8 cellular contexts compared by ENCODE assay signal in the genomic region with DNA sequence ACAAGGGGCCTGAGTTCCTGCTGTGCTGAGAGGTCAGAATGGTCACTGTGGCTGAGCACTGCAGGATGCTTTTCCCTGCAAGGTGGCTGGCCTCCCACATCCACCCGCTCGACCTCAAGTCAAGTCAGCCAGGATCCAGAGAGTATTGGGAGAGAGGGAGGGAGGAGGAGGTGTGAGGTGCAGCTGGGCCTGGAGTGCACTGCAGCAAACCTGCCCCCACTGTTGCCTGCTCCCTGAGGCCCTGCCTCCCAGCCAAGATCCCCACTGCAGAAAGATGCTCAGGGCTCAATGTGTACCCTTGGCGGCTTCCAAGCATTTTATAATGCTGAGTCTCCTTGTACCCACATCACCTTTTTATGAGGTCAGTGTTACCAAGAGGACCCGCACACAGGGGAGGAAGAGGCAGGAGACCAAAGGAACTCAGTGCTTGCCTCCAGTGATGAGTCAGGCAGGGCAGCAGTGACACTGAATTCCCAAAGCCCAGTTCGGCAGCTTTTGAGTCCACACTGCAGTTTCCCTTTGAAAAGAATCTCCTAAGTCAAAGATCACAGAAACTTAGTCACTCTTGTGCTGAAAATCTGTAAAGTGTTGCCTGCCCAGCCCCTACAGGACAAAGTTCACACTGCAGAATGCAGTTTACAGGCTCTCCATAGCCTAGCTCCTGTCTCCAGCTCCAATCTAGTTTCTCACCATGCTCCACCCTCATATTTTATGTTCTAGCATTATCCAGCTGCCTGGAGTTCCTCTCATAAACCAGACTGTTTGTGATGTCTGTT. TPM values are rescaled to one million over a fixed set of nuclear protein-coding genes. Genes with fewer than 3 reads are reported as not detected.
DNase-seq lines count a peak whose midpoint lies in the region; ATAC-seq, FAIRE-seq and TF ChIP-seq lines count a peak whose summit lies in the region.

No MANE protein-coding gene starts in this region.

- H3K27me3 ChIP-seq in keratinocyte (ENCODE audit: control insufficient read depth, extremely low read depth, insufficient read depth, low read length) = no peaks in the 10 kb centered on the region
- H3K27me3 ChIP-seq in HAP-1 (ENCODE audit: low read depth) = no peaks in the 10 kb centered on the region

- FAIRE-seq in keratinocyte (lab: Jason Lieb, UNC) = peak; percentile 41
- FAIRE-seq in frontal cortex (lab: Jason Lieb, UNC) = no peak

- no peak overlapping the region for H3K9ac ChIP-seq in keratinocyte (ENCODE audit: control insufficient read depth, extremely low read depth, insufficient read depth, low read length)

- no peaks in the 10 kb centered on the region for H3K9me3 ChIP-seq in keratinocyte (ENCODE audit: control insufficient read depth, low read depth, low read length)
- H3K9me3 ChIP-seq in HAP-1 = no peaks in the 10 kb centered on the region

- H3K4me1 ChIP-seq in keratinocyte (ENCODE audit: control insufficient read depth, extremely low read depth, insufficient read depth, low read length) (peaks cover 23% of the 10 kb centered on the region), HAP-1 (peaks cover 6% of the 10 kb centered on the region)

- H3K9me1 ChIP-seq in keratinocyte (ENCODE audit: control insufficient read depth, extremely low read depth, insufficient read depth, low read length) = no peaks in the 10 kb centered on the region

- dilution Hi-C loops in keratinocyte (cut with MboI; ENCODE audit: extremely low pct_ligation_motif_present, low sequenced_read_pairs) = no loop called here

- H3K36me3 ChIP-seq in keratinocyte (ENCODE audit: control insufficient read depth in 2 of 2, extremely low read depth in 1 of 2, insufficient read depth in 2 of 2, low read length in 2 of 2) = peaks cover 0 to 1% of the 10 kb centered on the region in 2 experiments
- no peaks in the 10 kb centered on the region for H3K36me3 ChIP-seq in HAP-1 (replicated peaks)

- no peak for ATAC-seq in stimulated activated naive CD8-positive, alpha-beta T cell treated with anti-CD3 and anti-CD28 coated beads, Interleukin-15, amount 100 ng/mL, for 72 hours

- in situ Hi-C loops in HAP-1 (cut with MboI; ENCODE audit: low sequenced_read_pairs) = no loop called here

- H3K36me3 Mint-ChIP-seq in activated T-helper 2 cell treated with anti-CD3 and anti-CD28 coated beads, Interferon-gamma antibody, Interleukin-2, Interleukin-4, amounts not matched to agents 10 μg/mL and 5 μg/mL and 100 μg/mL, durations not matched to agents 14 hours and 24 hours and 36 hours (ENCODE audit: low read depth) = peaks cover 47% of the 10 kb centered on the region

- DNase-seq in ELR (ENCODE audit: low read depth) (peak; percentile 83), LHCN-M2 (ENCODE audit: low read depth) (peak; percentile 73), keratinocyte (ENCODE audit: low read depth, low spot score) (no peak), NCI-H748 treated with DMSO at 0.1 percent for 48 hours (lab: John Stamatoyannopoulos, UW) (no peak), frontal cortex (ENCODE audit: low spot score in 2 of 2) (no peak), HAP-1 (ENCODE audit: low spot score in 2 of 2) (no peak)
- no peak for DNase-seq in activated T-helper 2 cell treated with anti-CD3 and anti-CD28 coated beads, Interferon-gamma antibody, Interleukin-2, Interleukin-4, amounts not matched to agents 10 μg/mL and 5 μg/mL and 100 μg/mL, durations not matched to agents 14 hours and 24 hours and 36 hours (ENCODE audit: low spot score)
- peak; percentile 23 to 39 for DNase-seq in stimulated activated naive CD8-positive, alpha-beta T cell treated with anti-CD3 and anti-CD28 coated beads, Interleukin-15, amount 100 ng/mL, for 72 hours

- no peaks in the 10 kb centered on the region for H4K20me1 ChIP-seq in keratinocyte (ENCODE audit: control insufficient read depth, extremely low read depth, insufficient read depth, low read length)

- peak overlapping the region; percentile 73 for H3K27ac Mint-ChIP-seq in activated T-helper 2 cell treated with anti-CD3 and anti-CD28 coated beads, Interferon-gamma antibody, Interleukin-2, Interleukin-4, amounts not matched to agents 10 μg/mL and 5 μg/mL and 100 μg/mL, durations not matched to agents 14 hours and 24 hours and 36 hours
- peak overlapping the region in 1 of 2 donors; percentile 81 for H3K27ac Mint-ChIP-seq in stimulated activated naive CD8-positive, alpha-beta T cell treated with anti-CD3 and anti-CD28 coated beads, Interleukin-15, amount 100 ng/mL, for 72 hours

- H3K9me3 Mint-ChIP-seq in activated T-helper 2 cell treated with anti-CD3 and anti-CD28 coated beads, Interferon-gamma antibody, Interleukin-2, Interleukin-4, amounts not matched to agents 10 μg/mL and 5 μg/mL and 100 μg/mL, durations not matched to agents 14 hours and 24 hours and 36 hours = no peaks in the 10 kb centered on the region
- no peaks in the 10 kb centered on the region for H3K9me3 Mint-ChIP-seq in stimulated activated naive CD8-positive, alpha-beta T cell treated with anti-CD3 and anti-CD28 coated beads, Interleukin-15, amount 100 ng/mL, for 72 hours

- H3K79me2 ChIP-seq in keratinocyte (ENCODE audit: control insufficient read depth, insufficient read depth, low read length) = peaks cover 12% of the 10 kb centered on the region

- TF ChIP-seq CTCF in keratinocyte (optimal IDR thresholded peaks at IDR 0.05 in 1 of 3, IDR thresholded peaks at IDR 0.05 in 1 of 3, conservative IDR thresholded peaks at IDR 0.05 in 1 of 3; ENCODE audit: extremely low read depth in 1 of 3, insufficient read depth in 2 of 3, low read length in 3 of 3) = peak; percentile 32 to 64 (median 60)

- peaks cover 76% of the 10 kb centered on the region for H3K4me1 Mint-ChIP-seq in activated T-helper 2 cell treated with anti-CD3 and anti-CD28 coated beads, Interferon-gamma antibody, Interleukin-2, Interleukin-4, amounts not matched to agents 10 μg/mL and 5 μg/mL and 100 μg/mL, durations not matched to agents 14 hours and 24 hours and 36 hours (ENCODE audit: low read depth)
- H3K4me1 Mint-ChIP-seq in stimulated activated naive CD8-positive, alpha-beta T cell treated with anti-CD3 and anti-CD28 coated beads, Interleukin-15, amount 100 ng/mL, for 72 hours = peaks cover 85% of the 10 kb centered on the region

- H3K4me2 ChIP-seq in keratinocyte (ENCODE audit: control insufficient read depth, extremely low read depth, insufficient read depth, low read depth, low read length) = no peak overlapping the region

- no peak overlapping the region for H3K27ac ChIP-seq in keratinocyte (ENCODE audit: control insufficient read depth, insufficient read depth, low read length)

- H3K4me3 ChIP-seq in keratinocyte (ENCODE audit: control insufficient read depth in 2 of 3, extremely low read depth in 1 of 3, insufficient read depth in 2 of 3, low read depth in 1 of 3, low read length in 3 of 3) (no peak overlapping the region), HAP-1 (no peak overlapping the region)

- H2AFZ ChIP-seq in keratinocyte (ENCODE audit: control insufficient read depth, low read length) = no peak overlapping the region

- intact Hi-C loops in activated T-helper 2 cell treated with anti-CD3 and anti-CD28 coated beads, Interferon-gamma antibody, Interleukin-2, Interleukin-4, amounts not matched to agents 10 μg/mL and 5 μg/mL and 100 μg/mL, durations not matched to agents 14 hours and 24 hours and 36 hours (cut with micrococcal nuclease) = loop anchor here (1.0 to 10.0 kb wide), 5 partner anchors 23 to 958 kb away; a partner anchor contains a TSS

- H3K4me3 Mint-ChIP-seq in activated T-helper 2 cell treated with anti-CD3 and anti-CD28 coated beads, Interferon-gamma antibody, Interleukin-2, Interleukin-4, amounts not matched to agents 10 μg/mL and 5 μg/mL and 100 μg/mL, durations not matched to agents 14 hours and 24 hours and 36 hours (ENCODE audit: low read depth) = peak overlapping the region; percentile 83
- peak overlapping the region; percentile 50 to 65 for H3K4me3 Mint-ChIP-seq in stimulated activated naive CD8-positive, alpha-beta T cell treated with anti-CD3 and anti-CD28 coated beads, Interleukin-15, amount 100 ng/mL, for 72 hours

- no peaks in the 10 kb centered on the region for H3K27me3 Mint-ChIP-seq in activated T-helper 2 cell treated with anti-CD3 and anti-CD28 coated beads, Interferon-gamma antibody, Interleukin-2, Interleukin-4, amounts not matched to agents 10 μg/mL and 5 μg/mL and 100 μg/mL, durations not matched to agents 14 hours and 24 hours and 36 hours (ENCODE audit: low read depth)
- H3K27me3 Mint-ChIP-seq in stimulated activated naive CD8-positive, alpha-beta T cell treated with anti-CD3 and anti-CD28 coated beads, Interleukin-15, amount 100 ng/mL, for 72 hours = no peaks in the 10 kb centered on the region

RNA-seq across cellular contexts. Expression of a gene that starts 3.1 kb away (rescaled TPM):
- total RNA-seq in LHCN-M2 (2014; rRNA removed) = 26.8 and 30.0 TPM in 2 replicates
- polyA plus RNA-seq in LHCN-M2 (2012) = 12.0 TPM
- total RNA-seq in activated T-helper 2 cell treated with anti-CD3 and anti-CD28 coated beads, Interferon-gamma antibody, Interleukin-2, Interleukin-4, amounts not matched to agents 10 μg/mL and 5 μg/mL and 100 μg/mL, durations not matched to agents 14 hours and 24 hours and 36 hours = 33.7 and 34.9 TPM in 2 replicates
- 27.2 to 36.0 TPM (median 35.5 TPM) in 3 replicates for polyA plus RNA-seq in keratinocyte
- polyA plus RNA-seq in keratinocyte (2011; ENCODE audit: low read depth) = 34.5 TPM
- polyA plus RNA-seq in keratinocyte (2011; cell fraction: cytosol; rRNA removed) = 13.1 and 21.4 TPM in 2 replicates
- 44.5 and 53.7 TPM in 2 replicates for polyA plus RNA-seq in keratinocyte (2011; cell fraction: nucleus; rRNA removed)
- polyA plus RNA-seq in keratinocyte (2012; ENCODE audit: low replicate concordance) = 33.8 and 50.7 TPM in 2 replicates
- polyA minus RNA-seq in keratinocyte = 34.8 to 49.0 TPM (median 45.2 TPM) in 3 replicates
- 31.7 TPM for polyA minus RNA-seq in keratinocyte (2011; cell fraction: cytosol; rRNA and poly(A)+ RNA removed)
- polyA minus RNA-seq in keratinocyte (2011; cell fraction: nucleus; rRNA and poly(A)+ RNA removed) = 59.9 and 88.3 TPM in 2 replicates
- total RNA-seq in frontal cortex = 25.7 TPM

RNA-seq across cellular contexts. Expression of a gene that starts 26.0 kb away (rescaled TPM):
- total RNA-seq in LHCN-M2 (2014; rRNA removed) = 16.2 and 17.0 TPM in 2 replicates
- 11.3 TPM for polyA plus RNA-seq in LHCN-M2 (2012)
- 43.5 and 50.3 TPM in 2 replicates for total RNA-seq in activated T-helper 2 cell treated with anti-CD3 and anti-CD28 coated beads, Interferon-gamma antibody, Interleukin-2, Interleukin-4, amounts not matched to agents 10 μg/mL and 5 μg/mL and 100 μg/mL, durations not matched to agents 14 hours and 24 hours and 36 hours
- polyA plus RNA-seq in keratinocyte = 37.8 to 47.7 TPM (median 43.0 TPM) in 3 replicates
- 15.7 TPM for polyA plus RNA-seq in keratinocyte (2011; ENCODE audit: low read depth)
- polyA plus RNA-seq in keratinocyte (2011; cell fraction: cytosol; rRNA removed) = 35.3 and 57.1 TPM in 2 replicates
- 36.9 and 45.8 TPM in 2 replicates for polyA plus RNA-seq in keratinocyte (2011; cell fraction: nucleus; rRNA removed)
- polyA plus RNA-seq in keratinocyte (2012; ENCODE audit: low replicate concordance) = 39.3 and 49.9 TPM in 2 replicates
- 11.3 to 25.0 TPM (median 21.3 TPM) in 3 replicates for polyA minus RNA-seq in keratinocyte
- 15.3 TPM for polyA minus RNA-seq in keratinocyte (2011; cell fraction: cytosol; rRNA and poly(A)+ RNA removed)
- 11.4 and 13.8 TPM in 2 replicates for polyA minus RNA-seq in keratinocyte (2011; cell fraction: nucleus; rRNA and poly(A)+ RNA removed)
- total RNA-seq in frontal cortex = 20.0 TPM

RNA-seq across cellular contexts. Expression of a gene that starts 43.5 kb away (rescaled TPM):
- not detected in 2 replicates for total RNA-seq in LHCN-M2 (2014; rRNA removed)
- polyA plus RNA-seq in LHCN-M2 (2012) = not detected
- not detected in 2 replicates for total RNA-seq in activated T-helper 2 cell treated with anti-CD3 and anti-CD28 coated beads, Interferon-gamma antibody, Interleukin-2, Interleukin-4, amounts not matched to agents 10 μg/mL and 5 μg/mL and 100 μg/mL, durations not matched to agents 14 hours and 24 hours and 36 hours
- polyA plus RNA-seq in keratinocyte = not detected in 3 replicates
- polyA plus RNA-seq in keratinocyte (2011; ENCODE audit: low read depth) = not detected
- not detected in 2 replicates for polyA plus RNA-seq in keratinocyte (2011; cell fraction: cytosol; rRNA removed)
- not detected in 2 replicates for polyA plus RNA-seq in keratinocyte (2011; cell fraction: nucleus; rRNA removed)
- not detected in 2 replicates for polyA plus RNA-seq in keratinocyte (2012; ENCODE audit: low replicate concordance)
- polyA minus RNA-seq in keratinocyte = not detected in 3 replicates
- not detected for polyA minus RNA-seq in keratinocyte (2011; cell fraction: cytosol; rRNA and poly(A)+ RNA removed)
- polyA minus RNA-seq in keratinocyte (2011; cell fraction: nucleus; rRNA and poly(A)+ RNA removed) = not detected in 2 replicates
- not detected for total RNA-seq in frontal cortex

Comparison
In these comparisons a context has a peak if more than half of its experiments do, and no peak if none do; other contexts are left out.
1. DNase-seq: peak in ELR (single experiment), LHCN-M2 (single experiment) and stimulated activated naive CD8-positive, alpha-beta T cell treated with anti-CD3 and anti-CD28 coated beads, Interleukin-15, amount 100 ng/mL, for 72 hours (2 of 2); none in activated T-helper 2 cell treated with anti-CD3 and anti-CD28 coated beads, Interferon-gamma antibody, Interleukin-2, Interleukin-4, amounts not matched to agents 10 μg/mL and 5 μg/mL and 100 μg/mL, durations not matched to agents 14 hours and 24 hours and 36 hours (single experiment), keratinocyte (single experiment), NCI-H748 treated with DMSO at 0.1 percent for 48 hours (single experiment), frontal cortex (0 of 2) and HAP-1 (0 of 2).